8 cellular contexts compared by ENCODE assay signal in genomic region chr2:97993926-97994325, GRCh38. TPM values are rescaled to one million over a fixed set of nuclear protein-coding genes. Genes with fewer than 3 reads are reported as not detected.
DNase-seq lines count a peak whose midpoint lies in the region; ATAC-seq and TF ChIP-seq lines count a peak whose summit lies in the region.

No MANE protein-coding gene starts in this region.

- H3K36me3 Mint-ChIP-seq in GM23338 (ENCODE audit: low read depth): no peaks in the 10 kb centered on the region
- H3K36me3 Mint-ChIP-seq in activated naive CD8-positive, alpha-beta T cell treated with anti-CD3 and anti-CD28 coated beads for 36 hours: peaks cover 1% of the 10 kb centered on the region

- no peak for ATAC-seq in GM23338
- no peak for ATAC-seq in GM19324 (IDR thresholded peaks at IDR 0.05; ENCODE audit: low FRiP score, unreplicated experiment)

- peak overlapping the region; percentile 90 for H3K4me3 Mint-ChIP-seq in GM23338
- peak overlapping the region; percentile 97 for H3K4me3 Mint-ChIP-seq in activated naive CD8-positive, alpha-beta T cell treated with anti-CD3 and anti-CD28 coated beads for 36 hours

- 61% methylated on average over 6 of the region's 6 CpGs for WGBS in liver

- peaks cover 4% of the 10 kb centered on the region for H3K27me3 Mint-ChIP-seq in GM23338 (ENCODE audit: insufficient read depth, low read depth, poor library complexity)
- no peaks in the 10 kb centered on the region for H3K27me3 Mint-ChIP-seq in activated naive CD8-positive, alpha-beta T cell treated with anti-CD3 and anti-CD28 coated beads for 36 hours

- DNase-seq in GM23338 (ENCODE audit: low spot score): no peak
- no peak for DNase-seq in activated naive CD8-positive, alpha-beta T cell treated with anti-CD3 and anti-CD28 coated beads for 36 hours
- DNase-seq in NCI-H1105 treated with DMSO at 0.1 percent for 48 hours (lab: John Stamatoyannopoulos, UW): no peak
- DNase-seq in GM20000 (ENCODE audit: low spot score): no peak
- DNase-seq in mucosa of gallbladder (ENCODE audit: low spot score): no peak

- H3K9me3 ChIP-seq in liver (ENCODE audit: control insufficient read depth in 4 of 4, low read length in 3 of 4): no peaks in the 10 kb centered on the region

- no peaks in the 10 kb centered on the region for H3K9me2 ChIP-seq in GM23338 (ENCODE audit: insufficient read depth)

- peaks cover 26% of the 10 kb centered on the region for H4K20me1 ChIP-seq in GM23338 (replicated peaks; ENCODE audit: insufficient read depth)

- H3K79me2 ChIP-seq in GM23338 (replicated peaks; ENCODE audit: insufficient read depth): peaks cover 62% of the 10 kb centered on the region

- H3K4me1 ChIP-seq in GM23338 (ENCODE audit: insufficient read depth) (peaks cover 20% of the 10 kb centered on the region), liver (ENCODE audit: control insufficient read depth in 4 of 4, insufficient read depth in 4 of 4, low read length in 3 of 4) (peaks cover 10 to 23% (median 17%) of the 10 kb centered on the region in 4 donors)

- H3K9ac ChIP-seq in liver (ENCODE audit: low read depth in 1 of 2, low read length in 2 of 2): peak overlapping the region in 1 of 2 donors; percentile 44

- peak overlapping the region; percentile 98 for H3K4me2 ChIP-seq in GM23338

- no peak for TF ChIP-seq RAD21 in liver (IDR thresholded peaks at IDR 0.05)

- H2AFZ ChIP-seq in GM23338: no peak overlapping the region

- TF ChIP-seq CTCF in 22Rv1 (IDR thresholded peaks at IDR 0.05) (no peak), GM23338 (conservative IDR thresholded peaks at IDR 0.05; ENCODE audit: low read depth in 2 of 2) (no peak), liver (IDR thresholded peaks at IDR 0.05; ENCODE audit: low read depth, low read length, missing input control) (no peak), GM20000 (IDR thresholded peaks at IDR 0.05; ENCODE audit: extremely low read depth, missing control alignments) (no peak)

- H3K27me3 ChIP-seq in GM23338 (ENCODE audit: insufficient read depth) (no peaks in the 10 kb centered on the region), liver (ENCODE audit: control insufficient read depth in 4 of 4, insufficient read depth in 4 of 4, low read length in 3 of 4) (no peaks in the 10 kb centered on the region)

- H3K9me3 Mint-ChIP-seq in GM23338: peaks cover 4% of the 10 kb centered on the region; the same call in 1 of the 3 replicates
- no peaks in the 10 kb centered on the region for H3K9me3 Mint-ChIP-seq in activated naive CD8-positive, alpha-beta T cell treated with anti-CD3 and anti-CD28 coated beads for 36 hours

- no peak overlapping the region for H3K27ac Mint-ChIP-seq in GM23338
- no peak overlapping the region for H3K27ac Mint-ChIP-seq in activated naive CD8-positive, alpha-beta T cell treated with anti-CD3 and anti-CD28 coated beads for 36 hours

- peak overlapping the region; percentile 38; the same call in 1 of the 2 replicates for H3K27ac ChIP-seq in 22Rv1
- H3K27ac ChIP-seq in GM23338 (ENCODE audit: low read depth): no peak overlapping the region
- no peak overlapping the region for H3K27ac ChIP-seq in liver (ENCODE audit: low read depth in 1 of 2, low read length in 2 of 2)

- peaks cover 16% of the 10 kb centered on the region for H3K4me1 Mint-ChIP-seq in GM23338
- peaks cover 40% of the 10 kb centered on the region for H3K4me1 Mint-ChIP-seq in activated naive CD8-positive, alpha-beta T cell treated with anti-CD3 and anti-CD28 coated beads for 36 hours

- no peaks in the 10 kb centered on the region for H3F3A ChIP-seq in GM23338 (replicated peaks; ENCODE audit: low read depth)

- H3K36me3 ChIP-seq in GM23338 (ENCODE audit: insufficient read depth) (no peaks in the 10 kb centered on the region), liver (ENCODE audit: control insufficient read depth in 4 of 4, insufficient read depth in 3 of 4, low read depth in 1 of 4, low read length in 3 of 4) (no peaks in the 10 kb centered on the region)

- H3K4me3 ChIP-seq in GM23338 (peak overlapping the region; percentile 97; the same call in 1 of the 2 replicates), liver (ENCODE audit: low read depth in 1 of 3, low read length in 3 of 3) (peak overlapping the region in 2 of 3 donors; percentile 42 to 93)

TF ChIP-seq in GM23338, 12 proteins besides CTCF, POLR2A, EP300 and RAD21 (continues in another document):
- TF ChIP-seq ZNF114 (CRISPR knock-in tag; IDR thresholded peaks at IDR 0.05) (no peak), REST (IDR thresholded peaks at IDR 0.05; ENCODE audit: unreplicated experiment) (no peak), ETS1 (IDR thresholded peaks at IDR 0.05) (no peak), NANOG (IDR thresholded peaks at IDR 0.05; ENCODE audit: borderline replicate concordance) (no peak)

TF ChIP-seq in liver, 16 proteins besides CTCF, POLR2A, EP300 and RAD21:
- TF ChIP-seq JUND (IDR thresholded peaks at IDR 0.05): no peak
- TF ChIP-seq YY1 (IDR thresholded peaks at IDR 0.05): no peak
- TF ChIP-seq EGR1 (IDR thresholded peaks at IDR 0.05; ENCODE audit: low read depth in 2 of 2): no peak
- no peak for TF ChIP-seq REST (IDR thresholded peaks at IDR 0.05)
- TF ChIP-seq SP1 (IDR thresholded peaks at IDR 0.05): no peak
- TF ChIP-seq RXRA (IDR thresholded peaks at IDR 0.05): no peak

RNA-seq across cellular contexts. Expression of gene TMEM131, which starts 1.8 kb away (rescaled TPM):
- total RNA-seq in GM23338 (2014; rRNA removed; shearing (Covaris generic)): 22.7 and 32.9 TPM in 2 replicates
- 9.2 and 9.9 TPM in 2 replicates for polyA plus RNA-seq in GM23338 (2016; fragmentation: Nextera tagmentation; extraction: Ambion mirVana)
- total RNA-seq in activated naive CD8-positive, alpha-beta T cell treated with anti-CD3 and anti-CD28 coated beads for 36 hours: 10 to 100 TPM; 25.2 to 27.9 TPM
- total RNA-seq in liver: 10 to 100 TPM; 15.3 to 22.8 TPM
- 1 to 10 TPM; 6.1 to 7.0 TPM for polyA plus RNA-seq in liver
- 52.8 TPM for total RNA-seq in mucosa of gallbladder
